Comparison of ENCODE assay signal across 1 cellular context in genomic region chr2:197599285-197599965, GRCh38.
TF ChIP-seq lines count a peak whose summit lies in the region.

No MANE protein-coding gene starts in this region.

TF ChIP-seq in GM23338, 12 proteins besides CTCF, POLR2A, EP300 and RAD21 (continued from another document):
- TF ChIP-seq REST (IDR thresholded peaks at IDR 0.05; ENCODE audit: unreplicated experiment) (no peak), CREB1 (CRISPR knock-in tag; IDR thresholded peaks at IDR 0.05; ENCODE audit: low read depth) (no peak), JUNB (IDR thresholded peaks at IDR 0.05; ENCODE audit: unreplicated experiment) (no peak), ZNF114 (CRISPR knock-in tag; IDR thresholded peaks at IDR 0.05) (no peak), POLR2AphosphoS5 (IDR thresholded peaks at IDR 0.05; ENCODE audit: low read depth) (no peak), EZH2phosphoT487 (IDR thresholded peaks at IDR 0.05; ENCODE audit: unreplicated experiment) (no peak), NANOG (IDR thresholded peaks at IDR 0.05; ENCODE audit: borderline replicate concordance) (no peak), STAT1 (IDR thresholded peaks at IDR 0.05; ENCODE audit: unreplicated experiment) (no peak), EZH2 (IDR thresholded peaks at IDR 0.05; ENCODE audit: low read depth, unreplicated experiment) (no peak), ZNF331 (CRISPR knock-in tag; IDR thresholded peaks at IDR 0.05; ENCODE audit: low read depth) (no peak)
